Comparison of ENCODE assay signal across 28 cellular contexts in the genomic region with DNA sequence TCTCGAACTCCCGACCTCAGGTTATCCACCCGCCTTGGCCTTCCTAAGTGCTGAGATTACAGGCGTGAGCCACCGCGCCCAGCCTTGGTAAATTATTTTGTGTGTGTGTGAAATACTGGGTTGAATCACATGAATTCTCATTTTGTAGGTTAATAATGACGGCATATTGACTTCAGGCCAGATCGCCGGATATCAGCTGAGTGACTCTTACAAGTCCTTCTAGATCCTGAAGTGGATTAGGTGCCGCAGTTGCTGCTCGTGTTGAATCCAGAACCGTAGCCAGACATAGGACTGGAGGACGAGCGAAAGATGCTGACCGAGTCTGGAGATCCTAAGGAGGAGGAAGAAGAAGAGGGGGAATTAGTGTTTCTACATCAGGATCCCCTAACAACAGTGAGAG.
"Had no signal": no experiment of that assay in that cellular context is flagged by ENCODE, and none has a peak within 500 bp of the region (broad histone marks: within the 10 kb centered on the region; RNA-seq: fewer than 3 reads in every experiment).

No MANE protein-coding gene starts in this region.

- H3K27ac Mint-ChIP-seq: natural killer cell; nephron; neural progenitor cell; progenitor cell of endocrine pancreas; stimulated activated memory B cell treated with anti-CD40 and anti-IgM and Interleukin-4, amounts not matched to agents 10 μg/mL and 1 μg/mL and 100 μg/mL, for 72 hours; stimulated activated naive CD8-positive, alpha-beta T cell treated with anti-CD3 and anti-CD28 coated beads, Interleukin-15, amount 100 ng/mL, for 72 hours had no signal

- H3K36me3 ChIP-seq: neural progenitor cell, ovary, right lobe of liver, sigmoid colon, suprapubic skin, tibial artery, transverse colon, upper lobe of left lung, uterus had no signal

- H3K4me3 Mint-ChIP-seq: naive thymus-derived CD4-positive, alpha-beta T cell; natural killer cell; nephron; neural progenitor cell; stimulated activated memory B cell treated with anti-CD40 and anti-IgM and Interleukin-4, amounts not matched to agents 10 μg/mL and 1 μg/mL and 100 μg/mL, for 72 hours; stimulated activated naive CD8-positive, alpha-beta T cell treated with anti-CD3 and anti-CD28 coated beads, Interleukin-15, amount 100 ng/mL, for 72 hours had no signal

- H3K4me1 ChIP-seq: neural progenitor cell, testis, uterus had no signal

- H3K9me3 Mint-ChIP-seq: natural killer cell; nephron; neural progenitor cell; stimulated activated memory B cell treated with anti-CD40 and anti-IgM and Interleukin-4, amounts not matched to agents 10 μg/mL and 1 μg/mL and 100 μg/mL, for 72 hours; stimulated activated naive CD8-positive, alpha-beta T cell treated with anti-CD3 and anti-CD28 coated beads, Interleukin-15, amount 100 ng/mL, for 72 hours had no signal

- H3K27me3 ChIP-seq: neural progenitor cell, ovary, right lobe of liver, sigmoid colon, suprapubic skin, testis, tibial artery, transverse colon, upper lobe of left lung, uterus had no signal

- H3K36me3 Mint-ChIP-seq: naive thymus-derived CD4-positive, alpha-beta T cell; natural killer cell; neural progenitor cell; stimulated activated memory B cell treated with anti-CD40 and anti-IgM and Interleukin-4, amounts not matched to agents 10 μg/mL and 1 μg/mL and 100 μg/mL, for 72 hours had no signal

- ATAC-seq: naive thymus-derived CD4-positive, alpha-beta T cell; natural killer cell; psoas muscle; right cardiac atrium; right lobe of liver; stimulated activated memory B cell treated with anti-CD40 and anti-IgM and Interleukin-4, amounts not matched to agents 10 μg/mL and 1 μg/mL and 100 μg/mL, for 72 hours; stimulated activated naive CD8-positive, alpha-beta T cell treated with anti-CD3 and anti-CD28 coated beads, Interleukin-15, amount 100 ng/mL, for 72 hours; stimulated activated naive CD8-positive, alpha-beta T cell treated with anti-CD3 and anti-CD28 coated beads, Interleukin-15, Interleukin-2, amounts not matched to agents 100 U/mL and 50 U/mL, for 24 hours had no signal

- H3K4me3 ChIP-seq: neural progenitor cell, ovary, psoas muscle, right lobe of liver, sigmoid colon, suprapubic skin, testis, tibial artery, transverse colon, upper lobe of left lung, uterus had no signal

- H3K9ac ChIP-seq: neural progenitor cell had no signal

- H3K4me2 ChIP-seq: neural progenitor cell had no signal

- H2AFZ ChIP-seq: neural progenitor cell had no signal

- H3K9me3 ChIP-seq: ovary, psoas muscle, right lobe of liver, sigmoid colon, suprapubic skin, testis, tibial artery, transverse colon, upper lobe of left lung, uterus had no signal

- FAIRE-seq: small intestine had no signal

- H3K27me3 Mint-ChIP-seq: stimulated activated naive CD8-positive, alpha-beta T cell treated with anti-CD3 and anti-CD28 coated beads, Interleukin-15, amount 100 ng/mL, for 72 hours had no signal

- DNase-seq: naive thymus-derived CD4-positive, alpha-beta T cell; natural killer cell; occipital lobe; ovary; psoas muscle; right lobe of liver; sigmoid colon; small intestine; stimulated activated CD4-positive, alpha-beta T cell treated with anti-CD3 and anti-CD28 coated beads, Interleukin-15, amount 100 ng/mL, for 24 hours; stimulated activated CD4-positive, alpha-beta T cell treated with anti-CD3 and anti-CD28 coated beads, Interleukin-2, amount 100 ng/mL, for 24 hours; stimulated activated CD4-positive, alpha-beta T cell treated with anti-CD3 and anti-CD28 coated beads, Interleukin-2, amount 100 ng/mL, for 48 hours; stimulated activated CD4-positive, alpha-beta T cell treated with anti-CD3 and anti-CD28 coated beads, Interleukin-4, amount 100 ng/mL, for 4 hours; stimulated activated CD8-positive, alpha-beta memory T cell treated with anti-CD3 and anti-CD28 coated beads, Interleukin-4, amount 100 ng/mL, for 48 hours; stimulated activated naive CD4-positive, alpha-beta T cell; stimulated activated naive CD8-positive, alpha-beta T cell treated with anti-CD3 and anti-CD28 coated beads, Interleukin-15, amount 100 ng/mL, for 72 hours; stimulated activated naive CD8-positive, alpha-beta T cell treated with anti-CD3 and anti-CD28 coated beads, Interleukin-15, Interleukin-2, amounts not matched to agents 100 U/mL and 50 U/mL, for 24 hours; substantia nigra; testis; tibial artery; transverse colon; uterus had no signal

- H3K27ac ChIP-seq: neural progenitor cell, ovary, psoas muscle, right lobe of liver, sigmoid colon, suprapubic skin, testis, tibial artery, transverse colon, upper lobe of left lung, uterus had no signal

- H3K4me1 Mint-ChIP-seq: natural killer cell; neural progenitor cell; stimulated activated memory B cell treated with anti-CD40 and anti-IgM and Interleukin-4, amounts not matched to agents 10 μg/mL and 1 μg/mL and 100 μg/mL, for 72 hours had no signal
